ENCODE assay signal across 1 cellular context in genomic region chr2:99140860-99141109, GRCh38.
TF ChIP-seq lines count a peak whose summit lies in the region.

No MANE protein-coding gene starts in this region.

TF ChIP-seq in HEK293, 187 proteins besides CTCF, POLR2A, EP300 and RAD21 (continued from another document and continues in another):
- TF ChIP-seq, protein P1, sequence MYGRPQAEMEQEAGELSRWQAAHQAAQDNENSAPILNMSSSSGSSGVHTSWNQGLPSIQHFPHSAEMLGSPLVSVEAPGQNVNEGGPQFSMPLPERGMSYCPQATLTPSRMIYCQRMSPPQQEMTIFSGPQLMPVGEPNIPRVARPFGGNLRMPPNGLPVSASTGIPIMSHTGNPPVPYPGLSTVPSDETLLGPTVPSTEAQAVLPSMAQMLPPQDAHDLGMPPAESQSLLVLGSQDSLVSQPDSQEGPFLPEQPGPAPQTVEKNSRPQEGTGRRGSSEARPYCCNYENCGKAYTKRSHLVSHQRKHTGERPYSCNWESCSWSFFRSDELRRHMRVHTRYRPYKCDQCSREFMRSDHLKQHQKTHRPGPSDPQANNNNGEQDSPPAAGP (tag by site-specific recombination; IDR thresholded peaks at IDR 0.05): peak; percentile 68; the same call in 1 of the 2 replicates
- TF ChIP-seq ZNF510 (tag by site-specific recombination; IDR thresholded peaks at IDR 0.05; ENCODE audit: insufficient replicate concordance) (no peak), ZNF658 (tag by site-specific recombination; IDR thresholded peaks at IDR 0.05) (no peak), MZF1 (tag by site-specific recombination; IDR thresholded peaks at IDR 0.05; ENCODE audit: borderline replicate concordance) (no peak; the same call in 1 of the 2 replicates), ZNF140 (tag by site-specific recombination; IDR thresholded peaks at IDR 0.05) (no peak), ZNF274 (IDR thresholded peaks at IDR 0.05; ENCODE audit: low read length) (no peak), ZNF274 (tag by site-specific recombination; IDR thresholded peaks at IDR 0.05; ENCODE audit: borderline replicate concordance) (no peak), PRDM6 (tag by site-specific recombination; IDR thresholded peaks at IDR 0.05) (no peak), FEZF1 (tag by site-specific recombination; IDR thresholded peaks at IDR 0.05) (no peak), ZNF292 (tag by site-specific recombination; IDR thresholded peaks at IDR 0.05; ENCODE audit: borderline replicate concordance, low read depth) (no peak), ZNF645 (tag by site-specific recombination; IDR thresholded peaks at IDR 0.05) (no peak), ZBTB8A (tag by site-specific recombination; IDR thresholded peaks at IDR 0.05) (peak; percentile 94), ZIC2 (tag by site-specific recombination; IDR thresholded peaks at IDR 0.05) (peak; percentile 65), ZNF248 (tag by site-specific recombination; IDR thresholded peaks at IDR 0.05) (no peak), ZNF785 (tag by site-specific recombination; IDR thresholded peaks at IDR 0.05) (no peak), ZNF629 (tag by site-specific recombination; IDR thresholded peaks at IDR 0.05) (0 out of 2 replicates have a peak, but pooled peaks have one; percentile 21), EGR2 (tag by site-specific recombination; IDR thresholded peaks at IDR 0.05; ENCODE audit: low read depth) (no peak), ZNF792 (tag by site-specific recombination; IDR thresholded peaks at IDR 0.05) (no peak), ZSCAN23 (tag by site-specific recombination; IDR thresholded peaks at IDR 0.05) (no peak), ZNF837 (tag by site-specific recombination; IDR thresholded peaks at IDR 0.05) (no peak), ZFP3 (tag by site-specific recombination; IDR thresholded peaks at IDR 0.05; ENCODE audit: low read depth) (no peak), SALL2 (tag by site-specific recombination; IDR thresholded peaks at IDR 0.05; ENCODE audit: borderline replicate concordance) (no peak), RBAK (tag by site-specific recombination; IDR thresholded peaks at IDR 0.05) (no peak), ZNF48 (tag by site-specific recombination; IDR thresholded peaks at IDR 0.05) (no peak), IKZF3 (tag by site-specific recombination; IDR thresholded peaks at IDR 0.05) (no peak), HIC1 (tag by site-specific recombination; IDR thresholded peaks at IDR 0.05) (no peak), ZNF660 (tag by site-specific recombination; IDR thresholded peaks at IDR 0.05) (no peak), ZNF777 (tag by site-specific recombination; IDR thresholded peaks at IDR 0.05; ENCODE audit: borderline replicate concordance) (no peak), ZNF555 (tag by site-specific recombination; conservative IDR thresholded peaks at IDR 0.05) (no peak), ZBTB49 (tag by site-specific recombination; IDR thresholded peaks at IDR 0.05; ENCODE audit: low read depth) (no peak), ZNF24 (tag by site-specific recombination; IDR thresholded peaks at IDR 0.05) (no peak), ZNF521 (tag by site-specific recombination; IDR thresholded peaks at IDR 0.05) (no peak), ZNF433 (tag by site-specific recombination; IDR thresholded peaks at IDR 0.05; ENCODE audit: low read depth) (no peak), ZNF404 (tag by site-specific recombination; IDR thresholded peaks at IDR 0.05) (no peak), ZXDB (tag by site-specific recombination; IDR thresholded peaks at IDR 0.05) (peak; percentile 70; the same call in 1 of the 2 replicates), ZNF560 (tag by site-specific recombination; IDR thresholded peaks at IDR 0.05; ENCODE audit: borderline replicate concordance) (no peak), ZNF114 (tag by site-specific recombination; IDR thresholded peaks at IDR 0.05) (no peak), HOXA7 (CRISPR knock-in tag; IDR thresholded peaks at IDR 0.05; ENCODE audit: borderline replicate concordance) (no peak), ZFP37 (tag by site-specific recombination; IDR thresholded peaks at IDR 0.05) (peak; percentile 80), ZNF423 (tag by site-specific recombination; IDR thresholded peaks at IDR 0.05) (no peak), ZNF394 (tag by site-specific recombination; IDR thresholded peaks at IDR 0.05; ENCODE audit: borderline replicate concordance) (no peak), ZSCAN16 (tag by site-specific recombination; IDR thresholded peaks at IDR 0.05) (no peak), KLF16 (tag by site-specific recombination; IDR thresholded peaks at IDR 0.05) (peak; percentile 82; the same call in 1 of the 2 replicates), ZNF791 (tag by site-specific recombination; IDR thresholded peaks at IDR 0.05) (no peak), ZNF138 (tag by site-specific recombination; IDR thresholded peaks at IDR 0.05; ENCODE audit: borderline replicate concordance) (no peak), ZFP41 (tag by site-specific recombination; IDR thresholded peaks at IDR 0.05; ENCODE audit: borderline replicate concordance) (no peak), TRIM28 (IDR thresholded peaks at IDR 0.05; ENCODE audit: borderline replicate concordance, low read length) (no peak), ZNF416 (tag by site-specific recombination; IDR thresholded peaks at IDR 0.05) (no peak), OSR2 (tag by site-specific recombination; IDR thresholded peaks at IDR 0.05) (peak; percentile 62; the same call in 1 of the 2 replicates), KLF9 (tag by site-specific recombination; IDR thresholded peaks at IDR 0.05; ENCODE audit: low read depth) (no peak), SP7 (tag by site-specific recombination; IDR thresholded peaks at IDR 0.05) (no peak; the same call in none of the 2 replicates), ZNF639 (tag by site-specific recombination; IDR thresholded peaks at IDR 0.05) (no peak), ZNF354C (tag by site-specific recombination; IDR thresholded peaks at IDR 0.05; ENCODE audit: borderline replicate concordance, low read depth) (no peak)
- TF ChIP-seq, protein P2, sequence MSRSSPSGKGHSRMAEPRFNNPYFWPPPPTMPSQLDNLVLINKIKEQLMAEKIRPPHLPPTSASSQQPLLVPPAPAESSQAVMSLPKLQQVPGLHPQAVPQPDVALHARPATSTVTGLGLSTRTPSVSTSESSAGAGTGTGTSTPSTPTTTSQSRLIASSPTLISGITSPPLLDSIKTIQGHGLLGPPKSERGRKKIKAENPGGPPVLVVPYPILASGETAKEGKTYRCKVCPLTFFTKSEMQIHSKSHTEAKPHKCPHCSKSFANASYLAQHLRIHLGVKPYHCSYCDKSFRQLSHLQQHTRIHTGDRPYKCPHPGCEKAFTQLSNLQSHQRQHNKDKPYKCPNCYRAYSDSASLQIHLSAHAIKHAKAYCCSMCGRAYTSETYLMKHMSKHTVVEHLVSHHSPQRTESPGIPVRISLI (tag by site-specific recombination; IDR thresholded peaks at IDR 0.05): no peak
- TF ChIP-seq, protein P3, sequence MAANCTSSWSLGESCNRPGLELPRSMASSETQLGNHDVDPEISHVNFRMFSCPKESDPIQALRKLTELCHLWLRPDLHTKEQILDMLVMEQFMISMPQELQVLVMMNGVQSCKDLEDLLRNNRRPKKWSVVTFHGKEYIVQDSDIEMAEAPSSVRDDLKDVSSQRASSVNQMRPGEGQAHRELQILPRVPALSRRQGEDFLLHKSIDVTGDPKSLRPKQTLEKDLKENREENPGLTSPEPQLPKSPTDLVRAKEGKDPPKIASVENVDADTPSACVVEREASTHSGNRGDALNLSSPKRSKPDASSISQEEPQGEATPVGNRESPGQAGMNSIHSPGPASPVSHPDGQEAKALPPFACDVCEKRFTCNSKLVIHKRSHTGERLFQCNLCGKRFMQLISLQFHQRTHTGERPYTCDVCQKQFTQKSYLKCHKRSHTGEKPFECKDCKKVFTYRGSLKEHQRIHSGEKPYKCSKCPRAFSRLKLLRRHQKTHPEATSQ (tag by site-specific recombination; IDR thresholded peaks at IDR 0.05): no peak
- TF ChIP-seq, protein P4, sequence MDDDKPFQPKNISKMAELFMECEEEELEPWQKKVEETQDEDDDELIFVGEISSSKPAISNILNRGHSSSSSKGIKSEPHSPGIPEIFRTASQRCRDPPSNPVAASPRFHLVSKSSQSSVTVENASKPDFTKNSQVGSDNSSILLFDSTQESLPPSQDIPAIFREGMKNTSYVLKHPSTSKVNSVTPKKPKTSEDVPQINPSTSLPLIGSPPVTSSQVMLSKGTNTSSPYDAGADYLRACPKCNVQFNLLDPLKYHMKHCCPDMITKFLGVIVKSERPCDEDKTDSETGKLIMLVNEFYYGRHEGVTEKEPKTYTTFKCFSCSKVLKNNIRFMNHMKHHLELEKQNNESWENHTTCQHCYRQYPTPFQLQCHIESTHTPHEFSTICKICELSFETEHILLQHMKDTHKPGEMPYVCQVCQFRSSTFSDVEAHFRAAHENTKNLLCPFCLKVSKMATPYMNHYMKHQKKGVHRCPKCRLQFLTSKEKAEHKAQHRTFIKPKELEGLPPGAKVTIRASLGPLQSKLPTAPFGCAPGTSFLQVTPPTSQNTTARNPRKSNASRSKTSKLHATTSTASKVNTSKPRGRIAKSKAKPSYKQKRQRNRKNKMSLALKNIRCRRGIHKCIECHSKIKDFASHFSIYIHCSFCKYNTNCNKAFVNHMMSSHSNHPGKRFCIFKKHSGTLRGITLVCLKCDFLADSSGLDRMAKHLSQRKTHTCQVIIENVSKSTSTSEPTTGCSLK (tag by site-specific recombination; IDR thresholded peaks at IDR 0.05): no peak
- TF ChIP-seq, protein P5, sequence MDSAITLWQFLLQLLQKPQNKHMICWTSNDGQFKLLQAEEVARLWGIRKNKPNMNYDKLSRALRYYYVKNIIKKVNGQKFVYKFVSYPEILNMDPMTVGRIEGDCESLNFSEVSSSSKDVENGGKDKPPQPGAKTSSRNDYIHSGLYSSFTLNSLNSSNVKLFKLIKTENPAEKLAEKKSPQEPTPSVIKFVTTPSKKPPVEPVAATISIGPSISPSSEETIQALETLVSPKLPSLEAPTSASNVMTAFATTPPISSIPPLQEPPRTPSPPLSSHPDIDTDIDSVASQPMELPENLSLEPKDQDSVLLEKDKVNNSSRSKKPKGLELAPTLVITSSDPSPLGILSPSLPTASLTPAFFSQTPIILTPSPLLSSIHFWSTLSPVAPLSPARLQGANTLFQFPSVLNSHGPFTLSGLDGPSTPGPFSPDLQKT (IDR thresholded peaks at IDR 0.05; ENCODE audit: borderline replicate concordance, low read depth, low read length): no peak
